In the genomic region with DNA sequence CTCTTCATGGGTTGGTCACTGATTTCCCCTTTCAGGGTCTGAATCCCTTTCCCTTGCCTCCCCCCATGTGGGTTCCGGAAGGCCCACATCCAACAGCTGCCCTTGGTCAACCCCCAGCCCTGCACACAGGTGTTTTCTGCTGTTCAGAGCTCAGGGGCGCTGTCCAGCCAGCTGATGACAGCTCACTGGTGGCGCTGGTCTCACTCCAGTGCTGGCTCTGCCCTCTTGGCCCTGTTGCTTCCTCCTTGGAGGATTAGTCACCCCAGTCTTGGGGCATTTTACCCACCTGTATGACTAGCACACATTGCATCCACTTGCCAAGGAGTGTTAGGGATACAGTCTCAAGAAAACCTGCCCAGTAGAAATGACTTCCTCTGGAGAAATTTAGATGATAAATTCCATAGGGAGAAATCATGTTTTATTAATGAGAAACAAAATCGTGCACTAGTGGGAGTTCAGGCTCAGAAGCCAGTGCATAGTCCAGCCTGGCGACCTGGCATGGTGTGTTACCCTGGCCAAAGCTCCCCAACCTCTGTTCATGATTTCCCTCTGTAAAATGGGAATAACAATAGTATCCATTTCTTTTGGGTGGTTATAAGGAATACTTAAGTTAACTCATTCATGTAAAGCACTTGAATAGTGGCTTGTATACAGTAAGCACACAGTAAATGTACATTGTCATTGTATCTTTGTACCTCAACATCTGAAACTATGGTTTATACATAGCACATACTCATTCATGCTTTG, we compare ENCODE assay signal across 12 cellular contexts. TPM values are rescaled to one million over a fixed set of nuclear protein-coding genes. Genes with fewer than 3 reads are reported as not detected.
DNase-seq lines count a peak whose midpoint lies in the region; ATAC-seq and TF ChIP-seq lines count a peak whose summit lies in the region.
"Had no signal": no experiment of that assay in that cellular context is flagged by ENCODE, and none has a peak within 500 bp of the region (broad histone marks: within the 10 kb centered on the region; RNA-seq: fewer than 3 reads in every experiment).

No MANE protein-coding gene starts in this region.

- peaks cover 2% of the 10 kb centered on the region for H3K27me3 Mint-ChIP-seq in activated T-helper 1 cell treated with anti-CD3 and anti-CD28 coated beads, Interleukin-12 subunit alpha, Interleukin-12 subunit beta, Interleukin-2, Interleukin-4 antibody, amounts not matched to agents 30 ng/mL and 10 ng/mL and 1 ng/mL, durations not matched to agents 14 hours and 24 hours and 36 hours (ENCODE audit: insufficient read depth)
- H3K27me3 Mint-ChIP-seq: CD4-positive, alpha-beta T cell had no signal

- no peak overlapping the region for H3K27ac Mint-ChIP-seq in activated T-helper 1 cell treated with anti-CD3 and anti-CD28 coated beads, Interleukin-12 subunit alpha, Interleukin-12 subunit beta, Interleukin-2, Interleukin-4 antibody, amounts not matched to agents 30 ng/mL and 10 ng/mL and 1 ng/mL, durations not matched to agents 14 hours and 24 hours and 36 hours
- H3K27ac Mint-ChIP-seq: CD4-positive, alpha-beta T cell had no signal

- H3K27ac ChIP-seq in iPS-18a (ENCODE audit: low read length) (peak overlapping the region; percentile 17), gastrocnemius medialis (peak overlapping the region in 2 of 4 donors; percentile 24 to 52)
- H3K27ac ChIP-seq: KMS-11, SK-N-MC had no signal

- H3K9ac ChIP-seq in iPS-18a (ENCODE audit: low read length) = no peak overlapping the region
- H3K9ac ChIP-seq: KMS-11 had no signal

- no peak for TF ChIP-seq POLR2A in gastrocnemius medialis (IDR thresholded peaks at IDR 0.05)

- peaks cover 55% of the 10 kb centered on the region for H3K4me1 ChIP-seq in iPS-18a (ENCODE audit: control insufficient read depth, low read depth, low read length)
- peaks cover 66 to 88% of the 10 kb centered on the region in 2 donors for H3K4me1 ChIP-seq in gastrocnemius medialis

- H3K4me1 Mint-ChIP-seq in activated T-helper 1 cell treated with anti-CD3 and anti-CD28 coated beads, Interleukin-12 subunit alpha, Interleukin-12 subunit beta, Interleukin-2, Interleukin-4 antibody, amounts not matched to agents 30 ng/mL and 10 ng/mL and 1 ng/mL, durations not matched to agents 14 hours and 24 hours and 36 hours (ENCODE audit: low read depth) = peaks cover 43% of the 10 kb centered on the region

- in situ Hi-C loops in gastrocnemius medialis (cut with MboI; ENCODE audit: low sequenced_read_pairs in 4 of 4) = no loop called here

- peak; percentile 5 for ATAC-seq in SK-N-SH treated with all-trans-retinoic acid at 6 μM for 48 hours
- ATAC-seq in gastrocnemius medialis = peak in 1 of 2 donors; percentile 32
- ATAC-seq in HG03175 (IDR thresholded peaks at IDR 0.05; ENCODE audit: unreplicated experiment) = no peak
- no peak for ATAC-seq in GM19351 (IDR thresholded peaks at IDR 0.05; ENCODE audit: unreplicated experiment)

- H3K9me3 Mint-ChIP-seq in activated T-helper 1 cell treated with anti-CD3 and anti-CD28 coated beads, Interleukin-12 subunit alpha, Interleukin-12 subunit beta, Interleukin-2, Interleukin-4 antibody, amounts not matched to agents 30 ng/mL and 10 ng/mL and 1 ng/mL, durations not matched to agents 14 hours and 24 hours and 36 hours = no peaks in the 10 kb centered on the region
- H3K9me3 Mint-ChIP-seq: CD4-positive, alpha-beta T cell had no signal

- H3K36me3 ChIP-seq in iPS-18a (ENCODE audit: control insufficient read depth, low read depth, low read length) (no peaks in the 10 kb centered on the region), gastrocnemius medialis (peaks cover 0 to 10% of the 10 kb centered on the region in 2 donors)

- H3K4me3 ChIP-seq in iPS-18a (ENCODE audit: low read length) (peak overlapping the region; percentile 30), gastrocnemius medialis (no peak overlapping the region)

- no peak overlapping the region for H3K4me3 Mint-ChIP-seq in activated T-helper 1 cell treated with anti-CD3 and anti-CD28 coated beads, Interleukin-12 subunit alpha, Interleukin-12 subunit beta, Interleukin-2, Interleukin-4 antibody, amounts not matched to agents 30 ng/mL and 10 ng/mL and 1 ng/mL, durations not matched to agents 14 hours and 24 hours and 36 hours
- H3K4me3 Mint-ChIP-seq: CD4-positive, alpha-beta T cell had no signal

- H3K27me3 ChIP-seq in iPS-18a (ENCODE audit: control insufficient read depth, insufficient read depth, low read length) (no peaks in the 10 kb centered on the region), gastrocnemius medialis (no peaks in the 10 kb centered on the region)

- H3K9me3 ChIP-seq in iPS-18a (ENCODE audit: control insufficient read depth, low read depth, low read length) = no peaks in the 10 kb centered on the region
- no peaks in the 10 kb centered on the region for H3K9me3 ChIP-seq in gastrocnemius medialis

- no peak for TF ChIP-seq CTCF in gastrocnemius medialis (IDR thresholded peaks at IDR 0.05 in 4 of 5, conservative IDR thresholded peaks at IDR 0.05 in 1 of 5)

- DNase-seq in HK-2 (ENCODE audit: unreplicated experiment) (peak; percentile 69), gastrocnemius medialis (peak; percentile 30 to 32)
- DNase-seq in stimulated activated CD8-positive, alpha-beta memory T cell treated with anti-CD3 and anti-CD28 coated beads, Interleukin-4, amount 100 ng/mL, for 48 hours = no peak
- no peak for DNase-seq in activated T-helper 1 cell treated with anti-CD3 and anti-CD28 coated beads, Interleukin-12 subunit alpha, Interleukin-12 subunit beta, Interleukin-2, Interleukin-4 antibody, amounts not matched to agents 30 ng/mL and 10 ng/mL and 1 ng/mL, durations not matched to agents 14 hours and 24 hours and 36 hours (ENCODE audit: low spot score)
- DNase-seq: activated CD8-positive, alpha-beta memory T cell treated with anti-CD3 and anti-CD28 coated beads for 24 hours; CD4-positive, alpha-beta T cell had no signal

- intact Hi-C loops in gastrocnemius medialis (cut with DNase I; ENCODE audit: low total_unique reads) = no loop called here
- intact Hi-C loops in activated T-helper 1 cell treated with anti-CD3 and anti-CD28 coated beads, Interleukin-12 subunit alpha, Interleukin-12 subunit beta, Interleukin-2, Interleukin-4 antibody, amounts not matched to agents 30 ng/mL and 10 ng/mL and 1 ng/mL, durations not matched to agents 14 hours and 24 hours and 36 hours (cut with micrococcal nuclease) = no loop called here

- peaks cover 14% of the 10 kb centered on the region for H3K36me3 Mint-ChIP-seq in activated T-helper 1 cell treated with anti-CD3 and anti-CD28 coated beads, Interleukin-12 subunit alpha, Interleukin-12 subunit beta, Interleukin-2, Interleukin-4 antibody, amounts not matched to agents 30 ng/mL and 10 ng/mL and 1 ng/mL, durations not matched to agents 14 hours and 24 hours and 36 hours (ENCODE audit: low read depth)

TF ChIP-seq in SK-N-SH treated with all-trans-retinoic acid at 6 μM for 48 hours, 23 proteins besides CTCF, POLR2A, EP300 and RAD21 (continues in another document):
- TF ChIP-seq, protein P1, sequence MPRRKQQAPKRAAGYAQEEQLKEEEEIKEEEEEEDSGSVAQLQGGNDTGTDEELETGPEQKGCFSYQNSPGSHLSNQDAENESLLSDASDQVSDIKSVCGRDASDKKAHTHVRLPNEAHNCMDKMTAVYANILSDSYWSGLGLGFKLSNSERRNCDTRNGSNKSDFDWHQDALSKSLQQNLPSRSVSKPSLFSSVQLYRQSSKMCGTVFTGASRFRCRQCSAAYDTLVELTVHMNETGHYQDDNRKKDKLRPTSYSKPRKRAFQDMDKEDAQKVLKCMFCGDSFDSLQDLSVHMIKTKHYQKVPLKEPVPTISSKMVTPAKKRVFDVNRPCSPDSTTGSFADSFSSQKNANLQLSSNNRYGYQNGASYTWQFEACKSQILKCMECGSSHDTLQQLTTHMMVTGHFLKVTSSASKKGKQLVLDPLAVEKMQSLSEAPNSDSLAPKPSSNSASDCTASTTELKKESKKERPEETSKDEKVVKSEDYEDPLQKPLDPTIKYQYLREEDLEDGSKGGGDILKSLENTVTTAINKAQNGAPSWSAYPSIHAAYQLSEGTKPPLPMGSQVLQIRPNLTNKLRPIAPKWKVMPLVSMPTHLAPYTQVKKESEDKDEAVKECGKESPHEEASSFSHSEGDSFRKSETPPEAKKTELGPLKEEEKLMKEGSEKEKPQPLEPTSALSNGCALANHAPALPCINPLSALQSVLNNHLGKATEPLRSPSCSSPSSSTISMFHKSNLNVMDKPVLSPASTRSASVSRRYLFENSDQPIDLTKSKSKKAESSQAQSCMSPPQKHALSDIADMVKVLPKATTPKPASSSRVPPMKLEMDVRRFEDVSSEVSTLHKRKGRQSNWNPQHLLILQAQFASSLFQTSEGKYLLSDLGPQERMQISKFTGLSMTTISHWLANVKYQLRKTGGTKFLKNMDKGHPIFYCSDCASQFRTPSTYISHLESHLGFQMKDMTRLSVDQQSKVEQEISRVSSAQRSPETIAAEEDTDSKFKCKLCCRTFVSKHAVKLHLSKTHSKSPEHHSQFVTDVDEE (CRISPR knock-in tag; IDR thresholded peaks at IDR 0.05) = no peak
- TF ChIP-seq TCF4 (CRISPR knock-in tag; IDR thresholded peaks at IDR 0.05; ENCODE audit: borderline replicate concordance) = no peak
- TF ChIP-seq PPARA (CRISPR knock-in tag; IDR thresholded peaks at IDR 0.05; ENCODE audit: borderline replicate concordance) = no peak
- no peak for TF ChIP-seq ZFP30 (CRISPR knock-in tag; IDR thresholded peaks at IDR 0.05)
- no peak for TF ChIP-seq ISL1 (CRISPR knock-in tag; IDR thresholded peaks at IDR 0.05)
- no peak for TF ChIP-seq POU6F1 (CRISPR knock-in tag; IDR thresholded peaks at IDR 0.05; ENCODE audit: borderline replicate concordance, low read depth)
- no peak for TF ChIP-seq ZNF565 (CRISPR knock-in tag; conservative IDR thresholded peaks at IDR 0.05; ENCODE audit: low read depth)

RNA-seq across cellular contexts. Expression of gene CRIM1, which starts 21.6 kb away (rescaled TPM):
- total RNA-seq in gastrocnemius medialis = 100 to 1,000 TPM in 2 of 4 donors, 10 to 100 TPM in 2; 93.2 to 194 (median 119) TPM
- total RNA-seq in activated T-helper 1 cell treated with anti-CD3 and anti-CD28 coated beads, Interleukin-12 subunit alpha, Interleukin-12 subunit beta, Interleukin-2, Interleukin-4 antibody, amounts not matched to agents 30 ng/mL and 10 ng/mL and 1 ng/mL, durations not matched to agents 14 hours and 24 hours and 36 hours = 15.3 and 17.6 TPM in 2 replicates

Comparison
In these comparisons a context has a peak if more than half of its experiments do, and no peak if none do; other contexts are left out.
1. DNase-seq: peak in HK-2 (single experiment) and gastrocnemius medialis (2 of 2); none in stimulated activated CD8-positive, alpha-beta memory T cell treated with anti-CD3 and anti-CD28 coated beads, Interleukin-4, amount 100 ng/mL, for 48 hours (single experiment) and activated T-helper 1 cell treated with anti-CD3 and anti-CD28 coated beads, Interleukin-12 subunit alpha, Interleukin-12 subunit beta, Interleukin-2, Interleukin-4 antibody, amounts not matched to agents 30 ng/mL and 10 ng/mL and 1 ng/mL, durations not matched to agents 14 hours and 24 hours and 36 hours (single experiment).